17 cellular contexts compared by ENCODE assay signal in the genomic region with DNA sequence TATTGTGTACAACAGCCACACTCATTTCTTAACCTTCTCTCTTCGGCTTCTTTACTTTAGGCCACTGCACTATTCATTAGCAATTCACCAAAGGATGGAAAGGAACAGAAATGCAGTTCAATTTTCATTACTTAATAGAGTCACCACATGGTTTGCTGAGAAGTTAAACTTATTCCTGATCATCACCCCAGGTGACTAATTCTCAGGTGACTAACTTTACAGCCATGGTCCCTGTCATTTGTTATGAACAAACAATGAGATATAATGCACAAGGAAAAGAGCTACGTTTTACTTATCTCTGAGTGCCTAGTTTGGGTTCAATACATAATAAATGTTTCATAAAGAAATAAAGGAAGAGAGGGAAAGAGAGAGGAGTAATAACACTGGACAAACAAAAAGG. TPM values are rescaled to one million over a fixed set of nuclear protein-coding genes. Genes with fewer than 3 reads are reported as not detected.
DNase-seq lines count a peak whose midpoint lies in the region; ATAC-seq and TF ChIP-seq lines count a peak whose summit lies in the region.
"Had no signal": no experiment of that assay in that cellular context is flagged by ENCODE, and none has a peak within 500 bp of the region (broad histone marks: within the 10 kb centered on the region; RNA-seq: fewer than 3 reads in every experiment).

No MANE protein-coding gene starts in this region.

- no peak overlapping the region for H2AFZ ChIP-seq in PC-3 (ENCODE audit: low read length)

- H3K27ac Mint-ChIP-seq in endodermal cell: no peak overlapping the region
- H3K27ac Mint-ChIP-seq: activated naive CD4-positive, alpha-beta T cell treated with anti-CD3 and anti-CD28 coated beads, Interleukin-2, amount 50 U/mL, for 24 hours; naive thymus-derived CD4-positive, alpha-beta T cell had no signal

- H3K4me3 Mint-ChIP-seq in endodermal cell: no peak overlapping the region
- H3K4me3 Mint-ChIP-seq: activated naive CD4-positive, alpha-beta T cell treated with anti-CD3 and anti-CD28 coated beads, Interleukin-2, amount 50 U/mL, for 24 hours; naive thymus-derived CD4-positive, alpha-beta T cell had no signal

- H3K4me2 ChIP-seq in PC-3 (ENCODE audit: low read length): peak overlapping the region; percentile 36

- no peaks in the 10 kb centered on the region for H4K20me1 ChIP-seq in PC-3 (ENCODE audit: low read length)

- peaks cover 3% of the 10 kb centered on the region for H3K36me3 Mint-ChIP-seq in endodermal cell (ENCODE audit: low read depth)
- H3K36me3 Mint-ChIP-seq: activated naive CD4-positive, alpha-beta T cell treated with anti-CD3 and anti-CD28 coated beads, Interleukin-2, amount 50 U/mL, for 24 hours; naive thymus-derived CD4-positive, alpha-beta T cell had no signal

- H3K9ac ChIP-seq in PC-3 (ENCODE audit: low read length) (no peak overlapping the region), rectal smooth muscle tissue (ENCODE audit: low read length) (no peak overlapping the region), endodermal cell (ENCODE audit: extremely low read depth, low read length, poor library complexity, severe bottlenecking) (no peak overlapping the region)

- TF ChIP-seq CTCF in PC-3 (conservative IDR thresholded peaks at IDR 0.05; ENCODE audit: low read depth, low read length) (no peak), esophagus squamous epithelium (IDR thresholded peaks at IDR 0.05) (no peak), endodermal cell (conservative IDR thresholded peaks at IDR 0.05) (no peak)

- no peaks in the 10 kb centered on the region for H3K36me3 ChIP-seq in PC-3 (ENCODE audit: low read depth, low read length)
- H3K36me3 ChIP-seq in esophagus squamous epithelium: no peaks in the 10 kb centered on the region
- H3K36me3 ChIP-seq in rectal smooth muscle tissue (ENCODE audit: control insufficient read depth, insufficient read depth, low read length): no peaks in the 10 kb centered on the region
- H3K36me3 ChIP-seq in endodermal cell (ENCODE audit: control insufficient read depth, insufficient read depth, low read length): peaks cover 7% of the 10 kb centered on the region
- H3K36me3 ChIP-seq: thyroid gland had no signal

- DNase-seq in ELR (ENCODE audit: low read depth) (peak; percentile 68), PC-3 (peak; percentile 60), esophagus squamous epithelium (lab: John Stamatoyannopoulos, UW) (no peak), endodermal cell (no peak), NCI-H526 (lab: John Stamatoyannopoulos, UW) (no peak), left lobe of liver (ENCODE audit: low spot score) (no peak), ACHN (no peak)
- DNase-seq: head of caudate nucleus; MV-4-11; naive thymus-derived CD4-positive, alpha-beta T cell; NCI-H2107; NCI-H774; Right ventricle myocardium superior; stimulated activated CD4-positive, alpha-beta T cell treated with anti-CD3 and anti-CD28 coated beads, Interleukin-2, amount 100 ng/mL, for 48 hours; thyroid gland had no signal

- H3K9me3 ChIP-seq in PC-3 (ENCODE audit: low read length): no peaks in the 10 kb centered on the region
- no peaks in the 10 kb centered on the region for H3K9me3 ChIP-seq in esophagus squamous epithelium
- H3K9me3 ChIP-seq in endodermal cell (ENCODE audit: control insufficient read depth, low read length): no peaks in the 10 kb centered on the region
- H3K9me3 ChIP-seq: thyroid gland had no signal

- H3K4me1 Mint-ChIP-seq in endodermal cell: peaks cover 25% of the 10 kb centered on the region
- H3K4me1 Mint-ChIP-seq: activated naive CD4-positive, alpha-beta T cell treated with anti-CD3 and anti-CD28 coated beads, Interleukin-2, amount 50 U/mL, for 24 hours; naive thymus-derived CD4-positive, alpha-beta T cell had no signal

- ATAC-seq in PC-3: no peak
- ATAC-seq in left lobe of liver: no peak
- ATAC-seq: naive thymus-derived CD4-positive, alpha-beta T cell had no signal

- H3F3A ChIP-seq in PC-3 (ENCODE audit: low read length, unreplicated experiment): no peaks in the 10 kb centered on the region

- POLR2A ChIA-PET in PC-3 (lab: Charles Lee; ENCODE audit: unreplicated experiment): no interaction called here

- no peak overlapping the region for H3K4me3 ChIP-seq in PC-3 (ENCODE audit: low read length)
- peak overlapping the region in 1 of 4 donors; percentile 38 for H3K4me3 ChIP-seq in esophagus squamous epithelium
- peak overlapping the region; percentile 28 for H3K4me3 ChIP-seq in rectal smooth muscle tissue (ENCODE audit: low read length)
- H3K4me3 ChIP-seq in endodermal cell (ENCODE audit: low read length): no peak overlapping the region
- H3K4me3 ChIP-seq: thyroid gland had no signal

- H3K27me3 ChIP-seq in PC-3 (ENCODE audit: low read length) (no peaks in the 10 kb centered on the region), esophagus squamous epithelium (no peaks in the 10 kb centered on the region), rectal smooth muscle tissue (ENCODE audit: control insufficient read depth, insufficient read depth, low read length) (no peaks in the 10 kb centered on the region), endodermal cell (ENCODE audit: control insufficient read depth, insufficient read depth, low read length, poor library complexity, severe bottlenecking) (no peaks in the 10 kb centered on the region)
- H3K27me3 ChIP-seq: thyroid gland had no signal

- intact Hi-C loops in PC-3 (cut with micrococcal nuclease): no loop called here
- intact Hi-C loops in esophagus squamous epithelium (cut with DNase I): no loop called here

- WGBS in esophagus squamous epithelium, 2 donors: 62 to 69% methylated on average over 2 of the region's 2 CpGs
- WGBS in endodermal cell (ENCODE audit: insufficient coverage in 1 of 2, insufficient read length in 1 of 2), 2 experiments: 80 to 92% methylated on average over 1 to 2 of the region's 2 CpGs

- H3K27me3 Mint-ChIP-seq in endodermal cell (ENCODE audit: insufficient read depth): no peaks in the 10 kb centered on the region
- H3K27me3 Mint-ChIP-seq: activated naive CD4-positive, alpha-beta T cell treated with anti-CD3 and anti-CD28 coated beads, Interleukin-2, amount 50 U/mL, for 24 hours had no signal

- H3K4me1 ChIP-seq in PC-3 (ENCODE audit: insufficient read depth, low read length) (peaks cover 96% of the 10 kb centered on the region), esophagus squamous epithelium (peaks cover 0 to 23% (median 0%) of the 10 kb centered on the region in 3 donors), rectal smooth muscle tissue (ENCODE audit: control insufficient read depth, insufficient read depth, low read length) (peaks cover 32% of the 10 kb centered on the region), endodermal cell (ENCODE audit: control insufficient read depth, insufficient read depth, low read length) (peaks cover 3% of the 10 kb centered on the region)

- CTCF ChIA-PET in PC-3 (lab: Charles Lee): interaction anchor here (0.9 kb wide), 1 partner anchor 51 kb away, joined by 3 read pairs; no protein-coding TSS in a partner anchor

- H3K27ac ChIP-seq in PC-3 (ENCODE audit: low read length) (peak overlapping the region; percentile 22), esophagus squamous epithelium (peak overlapping the region in 3 of 4 donors; percentile 8 to 41 (median 36)), rectal smooth muscle tissue (ENCODE audit: low read depth, low read length) (peak overlapping the region; percentile 6), endodermal cell (ENCODE audit: low read depth, low read length) (no peak overlapping the region)
- H3K27ac ChIP-seq: thyroid gland had no signal

- no peaks in the 10 kb centered on the region for H3K9me2 ChIP-seq in PC-3 (replicated peaks; ENCODE audit: low read length)

- TF ChIP-seq POLR2A in esophagus squamous epithelium (IDR thresholded peaks at IDR 0.05): no peak

- BruUV-seq in PC-3 (replicated peaks; lab: Mats Ljungman, UMichigan): no TSS peak

- peaks cover 28% of the 10 kb centered on the region for H3K79me2 ChIP-seq in PC-3 (ENCODE audit: low read length)

- no peaks in the 10 kb centered on the region for H3K9me3 Mint-ChIP-seq in endodermal cell
- H3K9me3 Mint-ChIP-seq: activated naive CD4-positive, alpha-beta T cell treated with anti-CD3 and anti-CD28 coated beads, Interleukin-2, amount 50 U/mL, for 24 hours; naive thymus-derived CD4-positive, alpha-beta T cell had no signal

- in situ Hi-C loops in ACHN (cut with HindIII; ENCODE audit: low pct_ligation_motif_present, low pct_unique_long_range_greater_than_20kb, low sequenced_read_pairs): no loop called here

RNA-seq across cellular contexts. Expression of a gene that starts 45.8 kb away (rescaled TPM):
- total RNA-seq in PC-3 (2014; rRNA removed) (81.5 and 90.8 TPM in 2 replicates), esophagus squamous epithelium (100 to 1,000 TPM; 134 to 468 (median 175) TPM), endodermal cell (100 to 1,000 TPM; 101 to 113 TPM), left lobe of liver (86.5 TPM)
- 66.5 TPM for polyA plus RNA-seq in endodermal cell (2013, experiment 1 of 2)
- polyA plus RNA-seq in endodermal cell (2013, experiment 2 of 2): 66.8 TPM

Comparison
In these comparisons a context has a peak if more than half of its experiments do, and no peak if none do; other contexts are left out.
1. DNase-seq: peak in ELR (single experiment) and PC-3 (single experiment); none in esophagus squamous epithelium (single experiment), endodermal cell (single experiment), NCI-H526 (0 of 2), left lobe of liver (single experiment) and ACHN (single experiment).